ENCODE assay signal across 21 cellular contexts in the genomic region with DNA sequence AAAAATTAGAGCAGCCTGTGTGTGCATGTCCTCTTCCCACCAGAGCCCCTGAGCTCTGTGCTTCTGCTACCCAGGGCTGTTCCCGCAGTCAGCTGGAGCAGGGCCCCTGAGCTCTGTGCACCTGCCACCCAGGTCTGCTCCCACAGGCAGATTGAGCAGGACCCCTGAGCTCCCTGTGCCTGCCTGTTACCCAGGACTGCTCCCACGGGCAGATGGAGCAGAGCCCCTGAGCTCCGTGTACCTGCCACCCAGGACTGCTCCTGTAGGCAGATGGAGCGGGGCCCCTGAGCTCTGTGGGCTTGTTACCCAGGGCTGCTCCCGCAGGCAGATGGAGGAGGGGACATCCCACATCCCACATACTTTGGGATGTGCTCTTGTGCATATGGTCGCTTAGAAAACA.
DNase-seq lines count a peak whose midpoint lies in the region; ATAC-seq and TF ChIP-seq lines count a peak whose summit lies in the region.
"Had no signal": no experiment of that assay in that cellular context is flagged by ENCODE, and none has a peak within 500 bp of the region (broad histone marks: within the 10 kb centered on the region; RNA-seq: fewer than 3 reads in every experiment).

No MANE protein-coding gene starts in this region.

- WGBS in endodermal cell (ENCODE audit: insufficient coverage in 1 of 2, insufficient read length in 1 of 2), 2 experiments = 65 to 77% methylated on average over 3 to 6 of the region's 6 CpGs

- no peaks in the 10 kb centered on the region for H3K9me3 Mint-ChIP-seq in endodermal cell
- H3K9me3 Mint-ChIP-seq: H9 had no signal

- H3K36me3 ChIP-seq in right atrium auricular region (no peaks in the 10 kb centered on the region), endodermal cell (ENCODE audit: control insufficient read depth, insufficient read depth, low read length) (no peaks in the 10 kb centered on the region)

- no peaks in the 10 kb centered on the region for H3K27me3 ChIP-seq in right atrium auricular region
- peaks cover 18% of the 10 kb centered on the region for H3K27me3 ChIP-seq in endodermal cell (ENCODE audit: control insufficient read depth, insufficient read depth, low read length, poor library complexity, severe bottlenecking)

- H3K27ac Mint-ChIP-seq in endodermal cell = no peak overlapping the region
- H3K27ac Mint-ChIP-seq: B cell, CD14-positive monocyte, H9, HFFc6 had no signal

- intact Hi-C loops in Right ventricle myocardium inferior (cut with DNase I) = no loop called here

- H3K4me1 Mint-ChIP-seq in endodermal cell = no peaks in the 10 kb centered on the region
- H3K4me1 Mint-ChIP-seq: B cell, CD14-positive monocyte had no signal

- H3K36me3 Mint-ChIP-seq in endodermal cell (ENCODE audit: low read depth) = no peaks in the 10 kb centered on the region
- H3K36me3 Mint-ChIP-seq: CD14-positive monocyte had no signal

- H3K4me1 ChIP-seq in right atrium auricular region (no peaks in the 10 kb centered on the region), endodermal cell (ENCODE audit: control insufficient read depth, insufficient read depth, low read length) (no peaks in the 10 kb centered on the region)

- no peak overlapping the region for H3K9ac ChIP-seq in endodermal cell (ENCODE audit: extremely low read depth, low read length, poor library complexity, severe bottlenecking)

- H3K4me3 Mint-ChIP-seq in endodermal cell = no peak overlapping the region
- H3K4me3 Mint-ChIP-seq: B cell, CD14-positive monocyte, H9, HFFc6 had no signal

- no peaks in the 10 kb centered on the region for H3K9me3 ChIP-seq in right atrium auricular region
- no peaks in the 10 kb centered on the region for H3K9me3 ChIP-seq in endodermal cell (ENCODE audit: control insufficient read depth, low read length)

- H3K4me3 ChIP-seq in right atrium auricular region = no peak overlapping the region
- no peak overlapping the region for H3K4me3 ChIP-seq in endodermal cell (ENCODE audit: low read length)

- H3K27ac ChIP-seq in right atrium auricular region (no peak overlapping the region), endodermal cell (ENCODE audit: low read depth, low read length) (no peak overlapping the region)

- DNase-seq in right atrium auricular region (ENCODE audit: low spot score) (peak; percentile 30), Right ventricle myocardium inferior (ENCODE audit: missing footprints) (no peak), endodermal cell (peak; percentile 37), mesenteric fat pad (ENCODE audit: low spot score) (peak; percentile 73), NCI-H146 treated with DMSO at 0.1 percent for 48 hours (lab: John Stamatoyannopoulos, UW; ENCODE audit: unreplicated experiment) (no peak), SIG-M5 (lab: John Stamatoyannopoulos, UW) (no peak), NCI-H345 (lab: John Stamatoyannopoulos, UW) (no peak), hippocampal formation (lab: John Stamatoyannopoulos, UW) (no peak)
- DNase-seq: EL, GF-D8, H9, HFFc6, KG1, NCI-H1092, NCI-H1436 treated with DMSO at 0.1 percent for 48 hours, NCI-H2029, NCI-H2227 treated with DMSO at 0.1 percent for 48 hours, NCI-H510A treated with DMSO at 0.1 percent for 48 hours, NCI-H748 treated with DMSO at 0.1 percent for 48 hours had no signal

- no peak for ATAC-seq in Right ventricle myocardium inferior

- H3K27me3 Mint-ChIP-seq in endodermal cell (ENCODE audit: insufficient read depth) = peaks cover 21% of the 10 kb centered on the region
- H3K27me3 Mint-ChIP-seq: B cell had no signal

- no peak for TF ChIP-seq CTCF in right atrium auricular region (IDR thresholded peaks at IDR 0.05)
- TF ChIP-seq CTCF in endodermal cell (conservative IDR thresholded peaks at IDR 0.05) = no peak

Comparison
In these comparisons a context has a peak if more than half of its experiments do, and no peak if none do; other contexts are left out.
1. DNase-seq: peak in right atrium auricular region (single experiment), endodermal cell (single experiment) and mesenteric fat pad (single experiment); none in Right ventricle myocardium inferior (single experiment), NCI-H146 treated with DMSO at 0.1 percent for 48 hours (single experiment), SIG-M5 (single experiment), NCI-H345 (single experiment) and hippocampal formation (0 of 2).